20 cellular contexts compared by ENCODE assay signal in the genomic region with DNA sequence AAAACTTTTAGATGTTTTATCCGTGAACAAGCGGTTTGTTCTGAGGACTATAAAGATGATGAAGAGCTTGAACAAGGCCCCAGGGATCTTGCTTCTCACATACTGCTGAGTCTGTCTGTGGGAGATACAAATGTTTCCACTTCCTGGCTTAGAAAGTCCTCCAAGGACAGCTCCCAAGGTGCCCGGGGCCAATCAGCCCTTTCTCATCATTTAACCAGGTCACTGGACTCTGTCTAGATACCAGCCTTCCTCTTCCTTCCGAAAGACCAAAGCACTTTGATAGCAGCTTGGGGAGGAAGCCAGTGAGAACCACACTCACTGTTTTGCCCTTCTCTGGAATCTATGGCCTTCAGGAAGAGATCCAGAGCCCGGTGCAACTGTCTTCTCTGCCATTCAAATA. TPM values are rescaled to one million over a fixed set of nuclear protein-coding genes. Genes with fewer than 3 reads are reported as not detected.
DNase-seq lines count a peak whose midpoint lies in the region; ATAC-seq, FAIRE-seq and TF ChIP-seq lines count a peak whose summit lies in the region.
"Had no signal": no experiment of that assay in that cellular context is flagged by ENCODE, and none has a peak within 500 bp of the region (broad histone marks: within the 10 kb centered on the region; RNA-seq: fewer than 3 reads in every experiment).

No MANE protein-coding gene starts in this region.

- no peak for TF ChIP-seq EP300 in K562 (IDR thresholded peaks at IDR 0.05; ENCODE audit: low read length)

- POLR2A ChIA-PET in K562 (lab: Yijun Ruan, JAX): interaction anchor here (1.2 to 2.5 kb wide), 2 partner anchors 13 to 19 kb away, joined by 3 to 6 read pairs; no protein-coding TSS in a partner anchor

- H3K4me3 ChIP-seq in BLaER1 (no peak overlapping the region), K562 (no peak overlapping the region)

- FAIRE-seq in K562 (lab: Jason Lieb, UNC): no peak
- FAIRE-seq: D721Med, GM12892, GM19239, HepG2, HTR-8/SVneo had no signal

- H3K9me1 ChIP-seq in K562 (ENCODE audit: control insufficient read depth, insufficient read depth, low read length): no peaks in the 10 kb centered on the region

- peak; percentile 1 for DNase-seq in NCI-H226
- no peak for DNase-seq in K562 (ENCODE audit: extremely low read depth in 1 of 4, low spot score in 3 of 4)
- DNase-seq in DMS114 treated with DMSO at 0.1 percent for 48 hours (lab: John Stamatoyannopoulos, UW; ENCODE audit: unreplicated experiment): no peak
- no peak for DNase-seq in mesothelial cell of epicardium (ENCODE audit: low spot score in 2 of 2, unreplicated experiment in 2 of 2)
- DNase-seq: ACHN; CD4-positive, alpha-beta memory T cell; COR-L47; DND-41; GDM1; HCEC 1CT; HFFc6 had no signal

- in situ Hi-C loops in K562 (cut with MboI): no loop called here

- H3K9me3 Mint-ChIP-seq in mesothelial cell of epicardium: no peaks in the 10 kb centered on the region
- H3K9me3 Mint-ChIP-seq: CD4-positive, alpha-beta memory T cell; HFFc6 had no signal

- H2AFZ ChIP-seq in K562 (ENCODE audit: low read depth, low read length): no peak overlapping the region

- no TSS peak for BruUV-seq in K562 (replicated peaks; lab: Mats Ljungman, UMichigan)

- H3K4me1 Mint-ChIP-seq in mesothelial cell of epicardium: peaks cover 4% of the 10 kb centered on the region

- H3K4me1 ChIP-seq in BLaER1 (peaks cover 36% of the 10 kb centered on the region), K562 (replicated peaks in 1 of 2; ENCODE audit: control insufficient read depth in 2 of 2, insufficient read depth in 2 of 2, low read length in 2 of 2) (peaks cover 9 to 17% of the 10 kb centered on the region in 2 experiments; a peak in 4 of 5 replicates)

- no peak for TF ChIP-seq POLR2A in K562 (conservative IDR thresholded peaks at IDR 0.05)

- H3K27me3 ChIP-seq in BLaER1: peaks cover 4% of the 10 kb centered on the region; the same call in 1 of the 2 replicates
- H3K27me3 ChIP-seq in K562 (ENCODE audit: control insufficient read depth in 2 of 2, insufficient read depth in 2 of 2, low read length in 2 of 2): no peaks in the 10 kb centered on the region

- no peaks in the 10 kb centered on the region for H3K36me3 Mint-ChIP-seq in mesothelial cell of epicardium
- H3K36me3 Mint-ChIP-seq: CD4-positive, alpha-beta memory T cell had no signal

- H3K27me3 Mint-ChIP-seq in mesothelial cell of epicardium (ENCODE audit: low read depth): peaks cover 82% of the 10 kb centered on the region
- H3K27me3 Mint-ChIP-seq: CD4-positive, alpha-beta memory T cell had no signal

- peak overlapping the region; percentile 63 for H3K4me2 ChIP-seq in BLaER1
- H3K4me2 ChIP-seq in K562 (ENCODE audit: insufficient read depth, low read length): no peak overlapping the region

- WGBS in K562 (ENCODE audit: insufficient coverage, low coverage, missing lambda C conversion rate): 51% methylated on average over 5 of the region's 5 CpGs

- no peak for TF ChIP-seq RAD21 in K562 (CRISPR knock-in tag; conservative IDR thresholded peaks at IDR 0.05 in 1 of 2, IDR thresholded peaks at IDR 0.05 in 1 of 2)

- H3K9ac ChIP-seq in BLaER1 (no peak overlapping the region), K562 (ENCODE audit: insufficient read depth in 1 of 2, low read depth in 2 of 2, low read length in 2 of 2) (no peak overlapping the region)

- H3K79me2 ChIP-seq in K562 (ENCODE audit: control insufficient read depth, insufficient read depth, low read length): peaks cover 4% of the 10 kb centered on the region; the same call in 2 of the 3 replicates

- no peak overlapping the region for H3K4me3 Mint-ChIP-seq in mesothelial cell of epicardium
- H3K4me3 Mint-ChIP-seq: HFFc6 had no signal

- H4K20me1 ChIP-seq in BLaER1 (no peaks in the 10 kb centered on the region), K562 (replicated peaks; ENCODE audit: control insufficient read depth, insufficient read depth, low read length) (no peaks in the 10 kb centered on the region)

- no peak for TF ChIP-seq CTCF in K562 (IDR thresholded peaks at IDR 0.05 in 2 of 3, conservative IDR thresholded peaks at IDR 0.05 in 1 of 3; ENCODE audit: insufficient read depth in 2 of 3, low read depth in 1 of 3, low read length in 3 of 3)
- no peak for TF ChIP-seq CTCF in mesothelial cell of epicardium (IDR thresholded peaks at IDR 0.05; ENCODE audit: unreplicated experiment)

- no peak overlapping the region for H3K27ac ChIP-seq in BLaER1
- no peak overlapping the region for H3K27ac ChIP-seq in K562 (ENCODE audit: extremely low read depth, low read depth, low read length)
- H3K27ac ChIP-seq in temporal lobe (ENCODE audit: low read depth, low read length): peak overlapping the region; percentile 56
- H3K27ac ChIP-seq: C4-2B had no signal

- CTCF ChIA-PET in K562 (lab: Yijun Ruan, JAX; ENCODE audit: low intra/inter-chr PET ratio): no interaction called here

- H3K36me3 ChIP-seq in BLaER1 (no peaks in the 10 kb centered on the region), K562 (ENCODE audit: control insufficient read depth, insufficient read depth, low read length) (no peaks in the 10 kb centered on the region)

- H3K9me3 ChIP-seq in BLaER1 (no peaks in the 10 kb centered on the region), K562 (replicated peaks; ENCODE audit: control insufficient read depth, insufficient read depth, low read depth, low read length) (no peaks in the 10 kb centered on the region)

- intact Hi-C loops in K562 (cut with micrococcal nuclease): no loop called here

- no peak overlapping the region for H3K27ac Mint-ChIP-seq in mesothelial cell of epicardium
- H3K27ac Mint-ChIP-seq: HFFc6 had no signal

- ATAC-seq in K562: no peak
- ATAC-seq in SK-N-SH treated with all-trans-retinoic acid at 6 μM for 48 hours: no peak
- ATAC-seq: HepG2 had no signal

TF ChIP-seq in K562, 482 proteins besides CTCF, POLR2A, EP300 and RAD21 (continues in another document):
- TF ChIP-seq ESRRA (IDR thresholded peaks at IDR 0.05; ENCODE audit: borderline replicate concordance, low read depth) (0 out of 2 replicates have a peak, but pooled peaks have one; percentile 12), IFI16 (CRISPR knock-in tag; IDR thresholded peaks at IDR 0.05) (no peak)

TF ChIP-seq in SK-N-SH treated with all-trans-retinoic acid at 6 μM for 48 hours, 23 proteins besides CTCF, POLR2A, EP300 and RAD21:
- TF ChIP-seq OSR1 (CRISPR knock-in tag; IDR thresholded peaks at IDR 0.05): no peak
- no peak for TF ChIP-seq ZFP3 (CRISPR knock-in tag; IDR thresholded peaks at IDR 0.05)
- TF ChIP-seq, protein P1, sequence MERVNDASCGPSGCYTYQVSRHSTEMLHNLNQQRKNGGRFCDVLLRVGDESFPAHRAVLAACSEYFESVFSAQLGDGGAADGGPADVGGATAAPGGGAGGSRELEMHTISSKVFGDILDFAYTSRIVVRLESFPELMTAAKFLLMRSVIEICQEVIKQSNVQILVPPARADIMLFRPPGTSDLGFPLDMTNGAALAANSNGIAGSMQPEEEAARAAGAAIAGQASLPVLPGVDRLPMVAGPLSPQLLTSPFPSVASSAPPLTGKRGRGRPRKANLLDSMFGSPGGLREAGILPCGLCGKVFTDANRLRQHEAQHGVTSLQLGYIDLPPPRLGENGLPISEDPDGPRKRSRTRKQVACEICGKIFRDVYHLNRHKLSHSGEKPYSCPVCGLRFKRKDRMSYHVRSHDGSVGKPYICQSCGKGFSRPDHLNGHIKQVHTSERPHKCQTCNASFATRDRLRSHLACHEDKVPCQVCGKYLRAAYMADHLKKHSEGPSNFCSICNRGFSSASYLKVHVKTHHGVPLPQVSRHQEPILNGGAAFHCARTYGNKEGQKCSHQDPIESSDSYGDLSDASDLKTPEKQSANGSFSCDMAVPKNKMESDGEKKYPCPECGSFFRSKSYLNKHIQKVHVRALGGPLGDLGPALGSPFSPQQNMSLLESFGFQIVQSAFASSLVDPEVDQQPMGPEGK (CRISPR knock-in tag; IDR thresholded peaks at IDR 0.05; ENCODE audit: borderline replicate concordance): no peak
- TF ChIP-seq TCF4 (CRISPR knock-in tag; IDR thresholded peaks at IDR 0.05; ENCODE audit: borderline replicate concordance): no peak
- no peak for TF ChIP-seq ESRRG (CRISPR knock-in tag; IDR thresholded peaks at IDR 0.05)
- no peak for TF ChIP-seq RARB (CRISPR knock-in tag; IDR thresholded peaks at IDR 0.05)
- TF ChIP-seq POU6F1 (CRISPR knock-in tag; IDR thresholded peaks at IDR 0.05; ENCODE audit: borderline replicate concordance, low read depth): no peak
TF ChIP-seq in SK-N-SH treated with all-trans-retinoic acid at 6 μM for 48 hours: peak in this region for 0.

RNA-seq across cellular contexts. Expression of gene MICAL2, which starts 4.3 kb away (rescaled TPM):
- total RNA-seq in K562 (2011; cell fraction: chromatin; rRNA removed; ENCODE audit: low replicate concordance): 173 and 222 TPM in 2 replicates
- total RNA-seq in K562 (2011; cell fraction: nucleolus; rRNA removed): 77.0 and 99.7 TPM in 2 replicates
- total RNA-seq in K562 (2011; cell fraction: nucleoplasm; rRNA removed): 107 and 133 TPM in 2 replicates
- total RNA-seq in K562 (2014; rRNA removed): 33.6 and 42.7 TPM in 2 replicates
- 35.0 and 36.8 TPM in 2 replicates for total RNA-seq in K562 (2014; rRNA removed; fragmentation: Illumina TruSeq; extraction: Trizol)
- total RNA-seq in K562 (2015; rRNA removed; fragmentation: Illumina TruSeq; extraction: Trizol): 22.9 and 23.7 TPM in 2 replicates
- 63.5 and 64.2 TPM in 2 replicates for total RNA-seq in K562 (2021)
- 38.1 and 47.3 TPM in 2 replicates for polyA plus RNA-seq in K562 (2011; rRNA removed)
- 28.3 and 36.5 TPM in 2 replicates for polyA plus RNA-seq in K562 (2011; cell fraction: cytosol; rRNA removed)
- 46.0 and 76.1 TPM in 2 replicates for polyA plus RNA-seq in K562 (2011; cell fraction: nucleus; rRNA removed)
- polyA plus RNA-seq in K562 (2012): 31.7 and 42.8 TPM in 2 replicates
- polyA plus RNA-seq in K562 (2014; fragmentation: Illumina TruSeq; extraction: Trizol): 40.3 and 43.0 TPM in 2 replicates
- 1 to 10 TPM; 4.7 to 5.9 TPM for polyA plus RNA-seq in K562 (2014; fragmentation: Nextera tagmentation; extraction: Ambion mirVana)
- polyA plus RNA-seq in K562 (2014; rRNA removed): 23.3 and 24.0 TPM in 2 replicates
- 82.4 and 92.6 TPM in 2 replicates for polyA minus RNA-seq in K562 (2011; rRNA and poly(A)+ RNA removed)
- polyA minus RNA-seq in K562 (2011; cell fraction: cytosol; rRNA and poly(A)+ RNA removed): 47.4 and 54.4 TPM in 2 replicates
- polyA minus RNA-seq in K562 (2011; cell fraction: nucleus; rRNA and poly(A)+ RNA removed): 66.9 and 104 TPM in 2 replicates
- total RNA-seq in temporal lobe: 12.3 TPM
- total RNA-seq in mesothelial cell of epicardium: 8.9 to 15.4 TPM (median 15.0 TPM) in 3 replicates
